19 cellular contexts compared by ENCODE assay signal in genomic region chr12:51938744-51939143, GRCh38. TPM values are rescaled to one million over a fixed set of nuclear protein-coding genes. Genes with fewer than 3 reads are reported as not detected.
"Had no signal": no experiment of that assay in that cellular context is flagged by ENCODE, and none has a peak within 500 bp of the region (broad histone marks: within the 10 kb centered on the region; RNA-seq: fewer than 3 reads in every experiment).

No MANE protein-coding gene starts in this region.

- H3K27me3 ChIP-seq: colonic mucosa, gastrocnemius medialis had no signal

- DNase-seq: activated CD4-positive, alpha-beta memory T cell treated with anti-CD3 and anti-CD28 coated beads for 36 hours; activated gamma-delta T cell; activated T-cell treated with anti-CD3 and anti-CD28 coated beads, Interleukin-2, amount 50 U/mL, for 48 hours; central memory CD4-positive, alpha-beta T cell; colonic mucosa; gastrocnemius medialis; nephron progenitor cell; right cardiac atrium; stimulated activated CD4-positive, alpha-beta T cell treated with anti-CD3 and anti-CD28 coated beads, Interleukin-4, amount 100 ng/mL, for 4 hours; stimulated activated CD8-positive, alpha-beta memory T cell treated with anti-CD3 and anti-CD28 coated beads, Interleukin-4, amount 100 ng/mL, for 48 hours; stimulated activated naive CD4-positive, alpha-beta T cell treated with Interleukin-2 at 50 U/mL for 16 hours had no signal

- H3K27ac ChIP-seq: colonic mucosa, gastrocnemius medialis, prostate gland had no signal

- H3K36me3 ChIP-seq: colonic mucosa, gastrocnemius medialis, prostate gland had no signal

- ATAC-seq: activated naive CD4-positive, alpha-beta T cell treated with anti-CD3 and anti-CD28 coated beads, Interleukin-2, amount 50 U/mL, for 72 hours; gastrocnemius medialis; right cardiac atrium had no signal

- H3K4me2 ChIP-seq: smooth muscle cell had no signal

- H3K9me3 Mint-ChIP-seq: activated CD4-positive, alpha-beta memory T cell treated with anti-CD3 and anti-CD28 coated beads for 36 hours; activated naive CD4-positive, alpha-beta T cell treated with anti-CD3 and anti-CD28 coated beads, Interleukin-2, amount 50 U/mL, for 72 hours had no signal

- H3K36me3 Mint-ChIP-seq: activated CD4-positive, alpha-beta memory T cell treated with anti-CD3 and anti-CD28 coated beads for 36 hours; activated naive CD4-positive, alpha-beta T cell treated with anti-CD3 and anti-CD28 coated beads, Interleukin-2, amount 50 U/mL, for 72 hours; type B pancreatic cell had no signal

- H3K4me3 Mint-ChIP-seq: activated CD4-positive, alpha-beta memory T cell treated with anti-CD3 and anti-CD28 coated beads for 36 hours; nephron progenitor cell; type B pancreatic cell had no signal

- H3K4me3 ChIP-seq: colonic mucosa, gastrocnemius medialis, prostate gland, smooth muscle cell had no signal

- H3K4me1 ChIP-seq: colonic mucosa, prostate gland had no signal

- H3K27ac Mint-ChIP-seq: activated CD4-positive, alpha-beta memory T cell treated with anti-CD3 and anti-CD28 coated beads for 36 hours; activated naive CD4-positive, alpha-beta T cell treated with anti-CD3 and anti-CD28 coated beads, Interleukin-2, amount 50 U/mL, for 72 hours; nephron progenitor cell; type B pancreatic cell had no signal

- H3K9me3 ChIP-seq: colonic mucosa, gastrocnemius medialis, prostate gland had no signal

RNA-seq across cellular contexts. Expression of gene ACVRL1, which starts 31.4 kb away (rescaled TPM):
- total RNA-seq: activated CD4-positive, alpha-beta memory T cell treated with anti-CD3 and anti-CD28 coated beads for 36 hours; activated naive CD4-positive, alpha-beta T cell treated with anti-CD3 and anti-CD28 coated beads, Interleukin-2, amount 50 U/mL, for 72 hours; T-helper 1 cell treated with Interleukin-12 subunit alpha and Interleukin-12 subunit beta and Interleukin-4 antibody, amounts not matched to agents 30 ng/mL and 1 ng/mL, for 36 hours had no signal

RNA-seq across cellular contexts. Expression of gene ANKRD33, which starts 50.8 kb away (rescaled TPM):
- total RNA-seq: activated CD4-positive, alpha-beta memory T cell treated with anti-CD3 and anti-CD28 coated beads for 36 hours; activated naive CD4-positive, alpha-beta T cell treated with anti-CD3 and anti-CD28 coated beads, Interleukin-2, amount 50 U/mL, for 72 hours; colonic mucosa; gastrocnemius medialis; kidney epithelial cell; liver; omental fat pad; prostate gland; right cardiac atrium; smooth muscle cell; T-helper 1 cell treated with Interleukin-12 subunit alpha and Interleukin-12 subunit beta and Interleukin-4 antibody, amounts not matched to agents 30 ng/mL and 1 ng/mL, for 36 hours had no signal
- polyA plus RNA-seq: liver, right cardiac atrium had no signal
